In the genomic region with DNA sequence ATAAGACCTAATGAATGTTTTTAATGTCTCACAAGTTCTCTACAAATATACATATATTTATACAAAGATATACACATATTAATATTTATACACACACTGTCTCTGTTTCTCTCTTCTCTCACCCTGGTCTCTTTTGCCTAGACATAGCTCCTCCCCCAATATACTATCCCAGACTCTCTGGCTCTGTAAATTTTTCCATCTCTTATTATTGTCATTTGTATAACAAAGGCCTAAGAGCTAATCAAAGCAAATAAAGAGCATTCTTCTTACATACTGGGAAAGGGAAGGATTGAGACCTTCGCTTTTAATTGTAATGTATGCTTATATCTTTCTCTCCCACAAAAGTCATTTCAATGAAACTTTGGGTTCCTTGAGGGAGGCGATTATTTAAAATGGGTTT, we compare ENCODE assay signal across 9 cellular contexts.
"Had no signal": no experiment of that assay in that cellular context is flagged by ENCODE, and none has a peak within 500 bp of the region (broad histone marks: within the 10 kb centered on the region; RNA-seq: fewer than 3 reads in every experiment).

No MANE protein-coding gene starts in this region.

- H2AFZ ChIP-seq: GM23248, GM23338 had no signal

- H3K4me2 ChIP-seq: GM23338 had no signal

- FAIRE-seq: H1, H54 had no signal

- H3K4me3 ChIP-seq: GM23248, GM23338 had no signal

- DNase-seq: GM23248, GOT3, H7, H9, HCEC 1CT, HFFc6 had no signal

- H3K27ac ChIP-seq: GM23248 had no signal

- H3K9ac ChIP-seq: GM23248 had no signal
